Comparison of ENCODE assay signal across 12 cellular contexts in genomic region chr2:207015901-207016300, GRCh38.
"Had no signal": no experiment of that assay in that cellular context is flagged by ENCODE, and none has a peak within 500 bp of the region (broad histone marks: within the 10 kb centered on the region; RNA-seq: fewer than 3 reads in every experiment).

No MANE protein-coding gene starts in this region.

- H3K27ac ChIP-seq: cardiac muscle cell, psoas muscle, sigmoid colon, thoracic aorta had no signal

- H3K9me3 ChIP-seq: psoas muscle, sigmoid colon, thoracic aorta had no signal

- DNase-seq: activated naive CD4-positive, alpha-beta T cell treated with anti-CD3 and anti-CD28 coated beads, Interleukin-2, amount 50 U/mL, for 16 hours; hippocampal formation; kidney; left ventricle myocardium superior; psoas muscle; sigmoid colon; stimulated activated CD4-positive, alpha-beta T cell treated with anti-CD3 and anti-CD28 coated beads, Interleukin-1b, Interleukin-23, amount 100 ng/mL, for 48 hours; T-helper 9 cell had no signal

- ATAC-seq: activated CD4-positive, CD25-positive, alpha-beta regulatory T cell treated with anti-CD3 and anti-CD28 coated beads, Interleukin-2, amount 50 U/mL, for 24 hours; left ventricle myocardium superior; natural killer cell treated with Interleukin-12 subunit alpha and Interleukin-12 subunit beta and Interleukin-15 and Interleukin-18, amount 100 ng/mL, for 72 hours; psoas muscle had no signal

- H3K27me3 ChIP-seq: cardiac muscle cell, sigmoid colon had no signal

- H3K4me1 ChIP-seq: psoas muscle, sigmoid colon had no signal

- H3K36me3 ChIP-seq: cardiac muscle cell, sigmoid colon, thoracic aorta had no signal

- H3K4me3 ChIP-seq: cardiac muscle cell, psoas muscle, sigmoid colon, thoracic aorta had no signal
